Comparison of ENCODE assay signal across 29 cellular contexts in the genomic region with DNA sequence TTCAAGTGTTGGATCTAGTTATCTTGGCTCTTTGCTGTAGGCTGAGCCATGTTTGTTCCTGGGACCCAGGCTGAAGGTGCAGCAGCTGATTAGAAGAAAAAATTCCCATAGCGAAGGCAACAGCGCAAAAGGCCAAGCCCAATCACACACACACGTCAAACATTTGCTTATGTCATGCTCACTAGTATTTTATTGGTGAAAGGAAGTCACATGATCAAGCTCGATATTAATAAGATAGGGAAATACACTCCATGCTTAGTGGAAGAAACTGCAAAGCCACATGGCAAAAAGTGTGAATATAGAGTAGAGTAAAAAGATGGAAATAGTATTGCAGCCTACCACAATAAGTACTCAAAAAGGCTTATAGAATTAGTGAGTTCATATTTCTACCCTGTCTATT.
"Had no signal": no experiment of that assay in that cellular context is flagged by ENCODE, and none has a peak within 500 bp of the region (broad histone marks: within the 10 kb centered on the region; RNA-seq: fewer than 3 reads in every experiment).

No MANE protein-coding gene starts in this region.

- ATAC-seq: stimulated activated effector memory CD8-positive, alpha-beta T cell treated with anti-CD3 and anti-CD28 coated beads, Interleukin-12 subunit alpha, Interleukin-12 subunit beta, amount 100 ng/mL, for 72 hours; stimulated activated memory B cell treated with anti-CD40 and anti-IgM and Interleukin-4, amounts not matched to agents 10 μg/mL and 1 μg/mL and 100 μg/mL, for 72 hours; stimulated activated naive B cell treated with anti-CD40 and anti-IgM and Interleukin-4, amounts not matched to agents 10 μg/mL and 1 μg/mL and 100 μg/mL, for 72 hours; stimulated activated naive CD8-positive, alpha-beta T cell treated with anti-CD3 and anti-CD28 coated beads, Interleukin-15, amount 100 ng/mL, for 72 hours; stimulated activated naive CD8-positive, alpha-beta T cell treated with anti-CD3 and anti-CD28 coated beads, Interleukin-15, Interleukin-2, amounts not matched to agents 100 U/mL and 50 U/mL, for 24 hours; upper lobe of right lung had no signal

- H3K4me3 Mint-ChIP-seq: stimulated activated effector memory CD8-positive, alpha-beta T cell treated with anti-CD3 and anti-CD28 coated beads, Interleukin-12 subunit alpha, Interleukin-12 subunit beta, amount 100 ng/mL, for 72 hours; stimulated activated memory B cell treated with anti-CD40 and anti-IgM and Interleukin-4, amounts not matched to agents 10 μg/mL and 1 μg/mL and 100 μg/mL, for 72 hours; stimulated activated naive B cell treated with anti-CD40 and anti-IgM and Interleukin-4, amounts not matched to agents 10 μg/mL and 1 μg/mL and 100 μg/mL, for 72 hours; stimulated activated naive CD8-positive, alpha-beta T cell treated with anti-CD3 and anti-CD28 coated beads, Interleukin-15, amount 100 ng/mL, for 72 hours; stimulated activated naive CD8-positive, alpha-beta T cell treated with anti-CD3 and anti-CD28 coated beads, Interleukin-15, Interleukin-2, amounts not matched to agents 100 ng/mL and 50 ng/mL, for 24 hours; type B pancreatic cell had no signal

- H3K27ac ChIP-seq: stomach, suprapubic skin, testis, thoracic aorta, thyroid gland, tibial artery, tibial nerve, transverse colon, upper lobe of left lung, upper lobe of right lung, vagina had no signal

- H3K9me3 ChIP-seq: stomach, suprapubic skin, testis, thoracic aorta, thyroid gland, tibial artery, tibial nerve, transverse colon, upper lobe of left lung, upper lobe of right lung, uterus, vagina had no signal

- H3K4me3 ChIP-seq: stomach, suprapubic skin, testis, thoracic aorta, thyroid gland, tibial artery, tibial nerve, transverse colon, upper lobe of left lung, upper lobe of right lung, uterus, vagina had no signal

- H3K27me3 ChIP-seq: stomach, suprapubic skin, testis, thyroid gland, tibial artery, tibial nerve, transverse colon, upper lobe of left lung, upper lobe of right lung, uterus, vagina had no signal

- H3K36me3 Mint-ChIP-seq: stimulated activated effector memory CD8-positive, alpha-beta T cell treated with anti-CD3 and anti-CD28 coated beads, Interleukin-12 subunit alpha, Interleukin-12 subunit beta, amount 100 ng/mL, for 72 hours; stimulated activated memory B cell treated with anti-CD40 and anti-IgM and Interleukin-4, amounts not matched to agents 10 μg/mL and 1 μg/mL and 100 μg/mL, for 72 hours; stimulated activated naive B cell treated with anti-CD40 and anti-IgM and Interleukin-4, amounts not matched to agents 10 μg/mL and 1 μg/mL and 100 μg/mL, for 72 hours had no signal

- FAIRE-seq: urothelium cell line had no signal

- H3K9me3 Mint-ChIP-seq: stimulated activated memory B cell treated with anti-CD40 and anti-IgM and Interleukin-4, amounts not matched to agents 10 μg/mL and 1 μg/mL and 100 μg/mL, for 72 hours; stimulated activated naive CD8-positive, alpha-beta T cell treated with anti-CD3 and anti-CD28 coated beads, Interleukin-15, amount 100 ng/mL, for 72 hours; type B pancreatic cell had no signal

- H3K27ac Mint-ChIP-seq: stimulated activated effector memory CD8-positive, alpha-beta T cell treated with anti-CD3 and anti-CD28 coated beads, Interleukin-12 subunit alpha, Interleukin-12 subunit beta, amount 100 ng/mL, for 72 hours; stimulated activated memory B cell treated with anti-CD40 and anti-IgM and Interleukin-4, amounts not matched to agents 10 μg/mL and 1 μg/mL and 100 μg/mL, for 72 hours; stimulated activated naive B cell treated with anti-CD40 and anti-IgM and Interleukin-4, amounts not matched to agents 10 μg/mL and 1 μg/mL and 100 μg/mL, for 72 hours; stimulated activated naive CD8-positive, alpha-beta T cell treated with anti-CD3 and anti-CD28 coated beads, Interleukin-15, amount 100 ng/mL, for 72 hours; stimulated activated naive CD8-positive, alpha-beta T cell treated with anti-CD3 and anti-CD28 coated beads, Interleukin-15, Interleukin-2, amounts not matched to agents 100 ng/mL and 50 ng/mL, for 24 hours; type B pancreatic cell had no signal

- DNase-seq: stimulated activated CD4-positive, alpha-beta T cell treated with anti-CD3 and anti-CD28 coated beads, Interleukin-2, amount 100 ng/mL, for 48 hours; stimulated activated CD4-positive, alpha-beta T cell treated with anti-CD3 and anti-CD28 coated beads, Interleukin-4, amount 100 ng/mL, for 1 hour; stimulated activated CD4-positive, alpha-beta T cell treated with anti-CD3 and anti-CD28 coated beads, Interleukin-4, amount 100 ng/mL, for 24 hours; stimulated activated CD4-positive, alpha-beta T cell treated with anti-CD3 and anti-CD28 coated beads, Interleukin-4, amount 100 ng/mL, for 4 hours; stimulated activated CD8-positive, alpha-beta memory T cell treated with anti-CD3 and anti-CD28 coated beads, Interleukin-4, amount 100 ng/mL, for 48 hours; stimulated activated naive B cell treated with anti-CD40 and anti-IgM and Interleukin-4, amounts not matched to agents 10 μg/mL and 1 μg/mL and 100 μg/mL, for 72 hours; stimulated activated naive CD4-positive, alpha-beta T cell; stimulated activated naive CD4-positive, alpha-beta T cell treated with Interleukin-2 at 50 U/mL for 16 hours; stimulated activated naive CD8-positive, alpha-beta T cell treated with anti-CD3 and anti-CD28 coated beads, Interleukin-15, amount 100 ng/mL, for 72 hours; stimulated activated naive CD8-positive, alpha-beta T cell treated with anti-CD3 and anti-CD28 coated beads, Interleukin-15, Interleukin-2, amounts not matched to agents 100 U/mL and 50 U/mL, for 24 hours; stomach; substantia nigra; testis; thyroid gland; tibial artery; transverse colon; trophoblast cell; upper lobe of left lung; upper lobe of right lung; uterus had no signal

- H3K27me3 Mint-ChIP-seq: stimulated activated memory B cell treated with anti-CD40 and anti-IgM and Interleukin-4, amounts not matched to agents 10 μg/mL and 1 μg/mL and 100 μg/mL, for 72 hours; stimulated activated naive B cell treated with anti-CD40 and anti-IgM and Interleukin-4, amounts not matched to agents 10 μg/mL and 1 μg/mL and 100 μg/mL, for 72 hours had no signal

- H3K36me3 ChIP-seq: stomach, suprapubic skin, thoracic aorta, thyroid gland, tibial artery, tibial nerve, transverse colon, upper lobe of left lung, upper lobe of right lung, uterus, vagina had no signal

- H3K4me1 Mint-ChIP-seq: stimulated activated effector memory CD8-positive, alpha-beta T cell treated with anti-CD3 and anti-CD28 coated beads, Interleukin-12 subunit alpha, Interleukin-12 subunit beta, amount 100 ng/mL, for 72 hours; stimulated activated memory B cell treated with anti-CD40 and anti-IgM and Interleukin-4, amounts not matched to agents 10 μg/mL and 1 μg/mL and 100 μg/mL, for 72 hours; stimulated activated naive B cell treated with anti-CD40 and anti-IgM and Interleukin-4, amounts not matched to agents 10 μg/mL and 1 μg/mL and 100 μg/mL, for 72 hours; stimulated activated naive CD8-positive, alpha-beta T cell treated with anti-CD3 and anti-CD28 coated beads, Interleukin-15, amount 100 ng/mL, for 72 hours had no signal

- H3K4me1 ChIP-seq: stomach, suprapubic skin, testis, thyroid gland, tibial artery, upper lobe of right lung, uterus, vagina had no signal
